22 cellular contexts compared by ENCODE assay signal in the genomic region with DNA sequence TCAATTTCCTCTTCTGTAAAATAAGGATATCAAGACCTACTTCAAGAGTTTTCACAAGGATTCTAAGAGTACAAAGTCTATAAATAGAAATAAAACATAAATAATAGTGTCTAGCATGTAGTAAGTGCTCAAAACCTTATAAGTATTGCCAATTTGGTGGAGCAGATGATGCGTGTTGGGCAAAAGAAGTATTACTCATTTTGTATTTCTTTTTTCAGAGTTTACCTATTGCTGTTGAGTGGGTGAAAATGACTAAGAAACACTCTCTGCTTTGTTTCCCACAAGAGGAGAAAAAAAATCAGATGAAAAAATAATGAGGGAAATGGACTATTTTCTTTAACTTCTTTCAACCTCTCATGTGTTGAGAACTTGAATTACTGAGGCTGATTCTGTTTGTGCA.
DNase-seq lines count a peak whose midpoint lies in the region; FAIRE-seq and TF ChIP-seq lines count a peak whose summit lies in the region.
"Had no signal": no experiment of that assay in that cellular context is flagged by ENCODE, and none has a peak within 500 bp of the region (broad histone marks: within the 10 kb centered on the region; RNA-seq: fewer than 3 reads in every experiment).

No MANE protein-coding gene starts in this region.

- POLR2A ChIA-PET in MCF 10A (lab: Yijun Ruan, JAX) = no interaction called here

- H2AFZ ChIP-seq in mammary epithelial cell (ENCODE audit: low read depth, low read length) (no peak overlapping the region), osteoblast (ENCODE audit: low read length) (no peak overlapping the region)

- H3K4me1 Mint-ChIP-seq in MCF 10A (ENCODE audit: insufficient read depth, unreplicated experiment) = peaks cover 16% of the 10 kb centered on the region
- H3K4me1 Mint-ChIP-seq: B cell; CD4-positive, CD25-positive, alpha-beta regulatory T cell had no signal

- H3K27me3 Mint-ChIP-seq in MCF 10A (ENCODE audit: insufficient read depth, unreplicated experiment) = no peaks in the 10 kb centered on the region
- H3K27me3 Mint-ChIP-seq: B cell; CD4-positive, CD25-positive, alpha-beta regulatory T cell had no signal

- H3K36me3 ChIP-seq in mammary epithelial cell (ENCODE audit: insufficient read depth, low read length) (no peaks in the 10 kb centered on the region), bronchial epithelial cell (ENCODE audit: control insufficient read depth, insufficient read depth, low read length) (no peaks in the 10 kb centered on the region), osteoblast (ENCODE audit: insufficient read depth, low read length) (no peaks in the 10 kb centered on the region), esophagus muscularis mucosa (no peaks in the 10 kb centered on the region)
- H3K36me3 ChIP-seq: BLaER1, HAP-1 had no signal

- intact Hi-C loops in mammary epithelial cell (cut with micrococcal nuclease) = no loop called here
- intact Hi-C loops in MCF 10A (cut with micrococcal nuclease) = no loop called here
- intact Hi-C loops in esophagus muscularis mucosa (cut with DNase I) = no loop called here

- no peak for TF ChIP-seq EP300 in esophagus muscularis mucosa (IDR thresholded peaks at IDR 0.05)

- no peak overlapping the region for H3K27ac ChIP-seq in mammary epithelial cell (ENCODE audit: insufficient read depth, low read depth, low read length)
- peak overlapping the region; percentile 14 for H3K27ac ChIP-seq in osteoblast (ENCODE audit: low read depth, low read length)
- no peak overlapping the region for H3K27ac ChIP-seq in esophagus muscularis mucosa (replicated peaks in 1 of 4)
- H3K27ac ChIP-seq: 22Rv1, BLaER1, C4-2B had no signal

- no peak for FAIRE-seq in bronchial epithelial cell (lab: Jason Lieb, UNC)
- FAIRE-seq: A204.1, G401.6, H54 had no signal

- peaks cover 6% of the 10 kb centered on the region for H3K9me3 Mint-ChIP-seq in MCF 10A (ENCODE audit: unreplicated experiment)

- peaks cover 4% of the 10 kb centered on the region for H3K4me1 ChIP-seq in mammary epithelial cell (ENCODE audit: insufficient read depth, low read length)
- peaks cover 22% of the 10 kb centered on the region for H3K4me1 ChIP-seq in osteoblast (ENCODE audit: insufficient read depth, low read length)
- no peaks in the 10 kb centered on the region for H3K4me1 ChIP-seq in esophagus muscularis mucosa
- H3K4me1 ChIP-seq: BLaER1, HAP-1 had no signal

- BruUV-seq in mammary epithelial cell (replicated peaks; lab: Mats Ljungman, UMichigan) (no TSS peak), MCF 10A (replicated peaks; lab: Mats Ljungman, UMichigan) (no TSS peak)

- H3K27me3 ChIP-seq in mammary epithelial cell (ENCODE audit: insufficient read depth, low read length) (no peaks in the 10 kb centered on the region), bronchial epithelial cell (ENCODE audit: control insufficient read depth, insufficient read depth, low read length) (no peaks in the 10 kb centered on the region), osteoblast (ENCODE audit: insufficient read depth, low read length) (no peaks in the 10 kb centered on the region), esophagus muscularis mucosa (no peaks in the 10 kb centered on the region)
- H3K27me3 ChIP-seq: BLaER1 had no signal

- no peaks in the 10 kb centered on the region for H3K9me3 ChIP-seq in mammary epithelial cell (replicated peaks; ENCODE audit: insufficient read depth, low read length)
- H3K9me3 ChIP-seq in osteoblast (ENCODE audit: low read depth, low read length) = no peaks in the 10 kb centered on the region
- H3K9me3 ChIP-seq in esophagus muscularis mucosa = no peaks in the 10 kb centered on the region
- H3K9me3 ChIP-seq: BLaER1, Caco-2, HAP-1 had no signal

- H4K20me1 ChIP-seq in mammary epithelial cell (ENCODE audit: insufficient read depth, low read length) (no peaks in the 10 kb centered on the region), osteoblast (ENCODE audit: insufficient read depth, low read length) (no peaks in the 10 kb centered on the region)
- H4K20me1 ChIP-seq: BLaER1 had no signal

- H3K4me3 ChIP-seq in mammary epithelial cell (replicated peaks in 1 of 3; ENCODE audit: insufficient read depth in 1 of 3, low read depth in 2 of 3, low read length in 3 of 3) (no peak overlapping the region), bronchial epithelial cell (ENCODE audit: low read depth, low read length) (no peak overlapping the region), osteoblast (ENCODE audit: insufficient read depth, low read length) (no peak overlapping the region), esophagus muscularis mucosa (no peak overlapping the region)
- H3K4me3 ChIP-seq: BLaER1, HAP-1 had no signal

- DNase-seq in mammary epithelial cell (peak; percentile 6), MCF 10A (ENCODE audit: unreplicated experiment) (no peak), bronchial epithelial cell (ENCODE audit: low read depth) (peak; percentile 61), osteoblast (ENCODE audit: insufficient read length, low spot score, missing footprints) (no peak), kidney glomerular epithelial cell (lab: John Stamatoyannopoulos, UW) (no peak), esophagus muscularis mucosa (ENCODE audit: extremely low spot score) (no peak)
- DNase-seq in stimulated activated CD8-positive, alpha-beta memory T cell treated with anti-CD3 and anti-CD28 coated beads, Interleukin-4, amount 100 ng/mL, for 48 hours = no peak
- DNase-seq: Caco-2; CD4-positive, CD25-positive, alpha-beta regulatory T cell; CD8-positive, alpha-beta T cell; DMS153; DND-41; GOT3; HFFc6 had no signal

- 64% methylated on average over 1 of the region's 1 CpG for WGBS in mammary epithelial cell (ENCODE audit: low coverage, missing lambda C conversion rate)
- WGBS in esophagus muscularis mucosa = 83% methylated on average over 1 of the region's 1 CpG

- H3K36me3 Mint-ChIP-seq in MCF 10A (ENCODE audit: insufficient read depth, unreplicated experiment) = no peaks in the 10 kb centered on the region
- H3K36me3 Mint-ChIP-seq: CD4-positive, CD25-positive, alpha-beta regulatory T cell; CD8-positive, alpha-beta T cell had no signal

- in situ Hi-C loops in mammary epithelial cell (cut with MboI; ENCODE audit: low sequenced_read_pairs in 2 of 2) = no loop called here

- CTCF ChIA-PET in mammary epithelial cell (lab: Charles Lee; ENCODE audit: low non-redundant PET) (no interaction called here), MCF 10A (lab: Yijun Ruan, JAX) (no interaction called here)

- TF ChIP-seq CTCF in mammary epithelial cell (conservative IDR thresholded peaks at IDR 0.05 in 1 of 2, IDR thresholded peaks at IDR 0.05 in 1 of 2; ENCODE audit: extremely low read depth in 1 of 2, insufficient read depth in 1 of 2, low read depth in 1 of 2, low read length in 2 of 2) (no peak), MCF 10A (IDR thresholded peaks at IDR 0.05; ENCODE audit: unreplicated experiment) (no peak), bronchial epithelial cell (IDR thresholded peaks at IDR 0.05; ENCODE audit: insufficient read depth, low read length, severe bottlenecking) (no peak), osteoblast (IDR thresholded peaks at IDR 0.05; ENCODE audit: extremely low read depth, low read depth, low read length) (no peak), esophagus muscularis mucosa (IDR thresholded peaks at IDR 0.05) (no peak)

- no peak overlapping the region for H3K27ac Mint-ChIP-seq in MCF 10A (ENCODE audit: low read depth, unreplicated experiment)
- H3K27ac Mint-ChIP-seq: B cell; CD4-positive, CD25-positive, alpha-beta regulatory T cell; CD8-positive, alpha-beta T cell; HFFc6 had no signal

- H3K4me2 ChIP-seq in mammary epithelial cell (ENCODE audit: insufficient read depth, low read depth, low read length) (no peak overlapping the region), osteoblast (ENCODE audit: insufficient read depth, low read length) (no peak overlapping the region)
- H3K4me2 ChIP-seq: BLaER1 had no signal

- H3K4me3 Mint-ChIP-seq in MCF 10A (ENCODE audit: unreplicated experiment) = no peak overlapping the region
- H3K4me3 Mint-ChIP-seq: B cell; CD4-positive, CD25-positive, alpha-beta regulatory T cell; CD8-positive, alpha-beta T cell; HFFc6 had no signal

- H3K9ac ChIP-seq in mammary epithelial cell (ENCODE audit: insufficient read depth, low read length) = no peak overlapping the region
- H3K9ac ChIP-seq: BLaER1 had no signal

- H3K79me2 ChIP-seq in mammary epithelial cell (ENCODE audit: insufficient read depth, low read length) = no peaks in the 10 kb centered on the region
- H3K79me2 ChIP-seq in osteoblast (ENCODE audit: insufficient read depth, low read length) = no peaks in the 10 kb centered on the region

- no peak for TF ChIP-seq POLR2A in esophagus muscularis mucosa (IDR thresholded peaks at IDR 0.05; ENCODE audit: low read depth)

- dilution Hi-C loops in mammary epithelial cell (cut with HindIII; ENCODE audit: low sequenced_read_pairs) = no loop called here

Comparison
In these comparisons a context has a peak if more than half of its experiments do, and no peak if none do; other contexts are left out.
1. DNase-seq: peak in mammary epithelial cell (single experiment) and bronchial epithelial cell (single experiment); none in MCF 10A (single experiment), osteoblast (single experiment), kidney glomerular epithelial cell (single experiment), stimulated activated CD8-positive, alpha-beta memory T cell treated with anti-CD3 and anti-CD28 coated beads, Interleukin-4, amount 100 ng/mL, for 48 hours (single experiment) and esophagus muscularis mucosa (single experiment).